8 cellular contexts compared by ENCODE assay signal in genomic region chr2:854460-854859, GRCh38.
DNase-seq lines count a peak whose midpoint lies in the region; ATAC-seq and TF ChIP-seq lines count a peak whose summit lies in the region.

No MANE protein-coding gene starts in this region.

- H3K27ac ChIP-seq in WERI-Rb-1 (no peak overlapping the region), heart left ventricle (no peak overlapping the region)

- H3K4me3 ChIP-seq in WERI-Rb-1 (ENCODE audit: low read depth, low read length) (no peak overlapping the region), heart left ventricle (no peak overlapping the region)

- WGBS in heart left ventricle, 4 donors, result 31 to 40% (median 33%) methylated on average over 3 of the region's 3 CpGs

- peak; percentile 47 for ATAC-seq in HG03045 (IDR thresholded peaks at IDR 0.05; ENCODE audit: unreplicated experiment)
- ATAC-seq in heart left ventricle, result no peak
- no peak for ATAC-seq in HG03025 (IDR thresholded peaks at IDR 0.05; ENCODE audit: low FRiP score, unreplicated experiment)

- H3K27me3 ChIP-seq in WERI-Rb-1 (ENCODE audit: insufficient read depth, low read depth, severe bottlenecking), result no peaks in the 10 kb centered on the region
- no peaks in the 10 kb centered on the region for H3K27me3 ChIP-seq in heart left ventricle

- no peak for TF ChIP-seq POLR2A in heart left ventricle (IDR thresholded peaks at IDR 0.05)

- intact Hi-C loops in heart left ventricle (cut with DNase I), result loop anchor here in 7 of 10 donors (5.0 to 10.0 kb wide), 2 partner anchors 690 to 693 kb away; no protein-coding TSS in a partner anchor

- no peaks in the 10 kb centered on the region for H3K4me1 ChIP-seq in heart left ventricle

- H3K36me3 ChIP-seq in WERI-Rb-1 (no peaks in the 10 kb centered on the region), heart left ventricle (no peaks in the 10 kb centered on the region)

- H3K9me3 ChIP-seq in WERI-Rb-1 (ENCODE audit: severe bottlenecking) (no peaks in the 10 kb centered on the region), heart left ventricle (no peaks in the 10 kb centered on the region)

- DNase-seq in NCI-H2171 treated with DMSO at 0.1 percent for 48 hours (lab: John Stamatoyannopoulos, UW), result peak; percentile 15
- no peak for DNase-seq in NCI-H2171 (lab: John Stamatoyannopoulos, UW)
- DNase-seq in WERI-Rb-1, result peak; percentile 78
- DNase-seq in heart left ventricle, result no peak
- DNase-seq in stimulated activated CD4-positive, alpha-beta T cell treated with anti-CD3 and anti-CD28 coated beads, Interleukin-4, amount 100 ng/mL, for 24 hours, result peak; percentile 12
- no peak for DNase-seq in NOMO-1 treated with dmso at 0.1 percent for 144 hours (lab: John Stamatoyannopoulos, UW; ENCODE audit: unreplicated experiment)

- TF ChIP-seq CTCF in WERI-Rb-1 (IDR thresholded peaks at IDR 0.05; ENCODE audit: low read depth, low read length) (peak; percentile 89), heart left ventricle (IDR thresholded peaks at IDR 0.05) (peak; percentile 19 to 65 (median 50))

Comparison
In these comparisons a context has a peak if more than half of its experiments do, and no peak if none do; other contexts are left out.
1. DNase-seq: peak in NCI-H2171 treated with DMSO at 0.1 percent for 48 hours (single experiment), WERI-Rb-1 (single experiment) and stimulated activated CD4-positive, alpha-beta T cell treated with anti-CD3 and anti-CD28 coated beads, Interleukin-4, amount 100 ng/mL, for 24 hours (single experiment); none in NCI-H2171 (single experiment), heart left ventricle (0 of 5) and NOMO-1 treated with dmso at 0.1 percent for 144 hours (single experiment).